Comparison of ENCODE assay signal across 1 cellular context in genomic region chr7:66920769-66921395, GRCh38.
TF ChIP-seq lines count a peak whose summit lies in the region.

TMEM248 (plus strand) TSS chr7:66921225; CDS start chr7:66941866, 20,641 bp downstream.

TF ChIP-seq in HepG2, 621 proteins besides CTCF, POLR2A, EP300 and RAD21 (continued from another document and continues in another):
- TF ChIP-seq ZNF142 (CRISPR knock-in tag; IDR thresholded peaks at IDR 0.05) (peak; percentile 59), ZNF225 (CRISPR knock-in tag; IDR thresholded peaks at IDR 0.05) (peak; percentile 93), IRF2 (CRISPR knock-in tag; IDR thresholded peaks at IDR 0.05) (peak; percentile 85), HMG20B (CRISPR knock-in tag; conservative IDR thresholded peaks at IDR 0.05) (no peak), AKAP8 (CRISPR knock-in tag; IDR thresholded peaks at IDR 0.05) (peak; percentile 64; the same call in 1 of the 2 replicates), ASH2L (IDR thresholded peaks at IDR 0.05; ENCODE audit: insufficient read length, low read depth, low read length) (peak; percentile 92), FOXA3 (CRISPR knock-in tag; IDR thresholded peaks at IDR 0.05) (peak; percentile 67; the same call in 1 of the 2 replicates), SMC3 (IDR thresholded peaks at IDR 0.05; ENCODE audit: low read length) (no peak), ZFY (CRISPR knock-in tag; IDR thresholded peaks at IDR 0.05) (peak; percentile 83; the same call in 1 of the 2 replicates), ZNF800 (CRISPR knock-in tag; IDR thresholded peaks at IDR 0.05) (no peak), ZBTB44 (CRISPR knock-in tag; IDR thresholded peaks at IDR 0.05) (no peak), ZBTB8A (CRISPR knock-in tag; IDR thresholded peaks at IDR 0.05; ENCODE audit: borderline replicate concordance, low read depth) (no peak), ZNF160 (CRISPR knock-in tag; IDR thresholded peaks at IDR 0.05) (peak; percentile 87), MIER2 (CRISPR knock-in tag; IDR thresholded peaks at IDR 0.05) (peak; percentile 49; the same call in 1 of the 2 replicates), SOX6 (IDR thresholded peaks at IDR 0.05) (no peak), SOX6 (CRISPR knock-in tag; IDR thresholded peaks at IDR 0.05) (peak; percentile 75; the same call in 1 of the 2 replicates), ZNF567 (CRISPR knock-in tag; IDR thresholded peaks at IDR 0.05; ENCODE audit: borderline replicate concordance) (peak; percentile 83; the same call in 1 of the 2 replicates), ZNF784 (CRISPR knock-in tag; IDR thresholded peaks at IDR 0.05; ENCODE audit: borderline replicate concordance) (peak; percentile 96; the same call in 1 of the 2 replicates), SNAI1 (CRISPR knock-in tag; IDR thresholded peaks at IDR 0.05; ENCODE audit: borderline replicate concordance) (no peak), MEIS1 (CRISPR knock-in tag; IDR thresholded peaks at IDR 0.05; ENCODE audit: borderline replicate concordance) (peak; percentile 84; the same call in 1 of the 2 replicates), ZFAT (CRISPR knock-in tag; conservative IDR thresholded peaks at IDR 0.05) (no peak), JUND (CRISPR knock-in tag; IDR thresholded peaks at IDR 0.05) (peak; percentile 74), ZNF569 (CRISPR knock-in tag; IDR thresholded peaks at IDR 0.05; ENCODE audit: borderline replicate concordance) (no peak), RFX1 (IDR thresholded peaks at IDR 0.05) (no peak), CBX2 (IDR thresholded peaks at IDR 0.05; ENCODE audit: low read depth, low read length) (no peak), CBX2 (CRISPR knock-in tag; IDR thresholded peaks at IDR 0.05; ENCODE audit: low read depth) (no peak), MED13 (CRISPR knock-in tag; IDR thresholded peaks at IDR 0.05) (0 out of 2 replicates have a peak, but pooled peaks have one; percentile 56), ESRRA (CRISPR knock-in tag; IDR thresholded peaks at IDR 0.05; ENCODE audit: low read depth) (no peak), ZNF775 (CRISPR knock-in tag; IDR thresholded peaks at IDR 0.05; ENCODE audit: borderline replicate concordance) (no peak), CSRNP2 (CRISPR knock-in tag; conservative IDR thresholded peaks at IDR 0.05; ENCODE audit: low read depth) (peak; percentile 61; the same call in 1 of the 2 replicates), HNRNPLL (IDR thresholded peaks at IDR 0.05; ENCODE audit: low read depth, low read length, poor library complexity, severe bottlenecking) (peak; percentile 91), MNT (IDR thresholded peaks at IDR 0.05) (peak; percentile 81), ZNF496 (CRISPR knock-in tag; IDR thresholded peaks at IDR 0.05; ENCODE audit: insufficient replicate concordance) (no peak), PRDM15 (CRISPR knock-in tag; IDR thresholded peaks at IDR 0.05) (no peak), ZNF512B (CRISPR knock-in tag; IDR thresholded peaks at IDR 0.05; ENCODE audit: borderline replicate concordance) (peak; percentile 70; the same call in 1 of the 2 replicates), ZNF614 (CRISPR knock-in tag; IDR thresholded peaks at IDR 0.05; ENCODE audit: borderline replicate concordance) (peak; percentile 87; the same call in 1 of the 2 replicates), CERS6 (CRISPR knock-in tag; IDR thresholded peaks at IDR 0.05) (no peak), ATM (IDR thresholded peaks at IDR 0.05; ENCODE audit: borderline replicate concordance) (no peak)
